ENCODE assay signal across 8 cellular contexts in genomic region chr16:78002915-78003538, GRCh38. TPM values are rescaled to one million over a fixed set of nuclear protein-coding genes. Genes with fewer than 3 reads are reported as not detected.
A peak's percentile ranks its signal among the peaks of the same experiment; 100 is the strongest.
DNase-seq lines count a peak whose midpoint lies in the region; ATAC-seq, FAIRE-seq and TF ChIP-seq lines count a peak whose summit lies in the region.

No MANE protein-coding gene starts in this region.

- H3K27me3 ChIP-seq in GM12878 (replicated peaks in 1 of 2; ENCODE audit: control insufficient read depth in 2 of 2, insufficient read depth in 2 of 2, low read length in 1 of 2) (no peaks in the 10 kb centered on the region), smooth muscle cell (ENCODE audit: low read depth) (no peaks in the 10 kb centered on the region)

- CTCF ChIA-PET in GM12878 (lab: Yijun Ruan, JAX), result interaction anchor here (0.6 to 4.5 kb wide), 32 partner anchors 8 to 766 kb away, joined by 3 to 41 read pairs (median 3); partner anchors contain the start of gene WWOX

- no peak overlapping the region for H3K4me3 ChIP-seq in GM12878
- H3K4me3 ChIP-seq in smooth muscle cell, result no peak overlapping the region

- no peak for TF ChIP-seq EP300 in GM12878 (IDR thresholded peaks at IDR 0.05; ENCODE audit: borderline replicate concordance in 1 of 2, control insufficient read depth in 1 of 2, low read depth in 2 of 2, low read length in 2 of 2)

- H2AFZ ChIP-seq in GM12878 (ENCODE audit: control insufficient read depth, low read depth, low read length) (no peak overlapping the region), smooth muscle cell (ENCODE audit: low read depth) (no peak overlapping the region)

- FAIRE-seq in GM12878 (lab: Jason Lieb, UNC), result peak; percentile 91

- no peaks in the 10 kb centered on the region for H4K20me1 ChIP-seq in GM12878 (ENCODE audit: control insufficient read depth, insufficient read depth)
- no peaks in the 10 kb centered on the region for H4K20me1 ChIP-seq in smooth muscle cell (ENCODE audit: low read depth)

- no peak overlapping the region for H3K27ac ChIP-seq in GM12878 (ENCODE audit: control insufficient read depth, insufficient read depth)
- no peak overlapping the region for H3K27ac ChIP-seq in smooth muscle cell (ENCODE audit: low read depth)

- TF ChIP-seq RAD21 in GM12878 (IDR thresholded peaks at IDR 0.05; ENCODE audit: insufficient read depth, low read depth, low read length), result peak; percentile 84

- BruUV-seq in GM12878 (replicated peaks; lab: Mats Ljungman, UMichigan), result no TSS peak

- intact Hi-C loops in GM12878 (cut with micrococcal nuclease; ENCODE audit: unreplicated experiment), result loop anchor here (1.0 kb wide), 2 partner anchors 51 to 328 kb away; no protein-coding TSS in a partner anchor

- SMC1A ChIA-PET in GM12878 (lab: Charles Lee; ENCODE audit: uncharacterized antibody, unreplicated experiment), result interaction anchor here (0.9 to 1.4 kb wide), 9 partner anchors 8 to 328 kb away, joined by 3 to 6 read pairs (median 4); partner anchors contain the start of gene WWOX

- H3K36me3 ChIP-seq in GM12878 (ENCODE audit: control insufficient read depth in 2 of 2, insufficient read depth in 2 of 2, low read length in 1 of 2) (no peaks in the 10 kb centered on the region), smooth muscle cell (ENCODE audit: low read depth) (no peaks in the 10 kb centered on the region)

- peak; percentile 99 for ATAC-seq in GM18505 (IDR thresholded peaks at IDR 0.05; ENCODE audit: unreplicated experiment)
- ATAC-seq in HG02943 (IDR thresholded peaks at IDR 0.05; ENCODE audit: low read depth, unreplicated experiment), result peak; percentile 98
- peak; percentile 97 for ATAC-seq in GM12878

- 18% methylated on average over 11 of the region's 11 CpGs for WGBS in GM12878 (ENCODE audit: insufficient coverage, insufficient replicate concordance, low lambda C conversion rate, missing lambda C conversion rate)
- 18% methylated on average over 11 of the region's 11 CpGs for whole genome bisulfite sequencing in smooth muscle cell (ENCODE audit: low lambda C conversion rate)

- no peak overlapping the region for H3K4me2 ChIP-seq in GM12878 (ENCODE audit: control insufficient read depth, insufficient read depth)
- no peak overlapping the region for H3K4me2 ChIP-seq in smooth muscle cell

- H3K79me2 ChIP-seq in GM12878 (ENCODE audit: control insufficient read depth, insufficient read depth, low read length) (no peaks in the 10 kb centered on the region), smooth muscle cell (ENCODE audit: low read depth) (no peaks in the 10 kb centered on the region)

- no peaks in the 10 kb centered on the region for H3F3A ChIP-seq in smooth muscle cell (ENCODE audit: low read depth)

- DNase-seq in 8988T (peak; percentile 61), NCI-H187 treated with DMSO at 0.1 percent for 48 hours (lab: John Stamatoyannopoulos, UW) (peak; percentile 10), T-helper 9 cell (peak; percentile 31), GM12878 (ENCODE audit: low read depth, low spot score) (peak; percentile 51), iPS DF 19.7 (ENCODE audit: low read depth, low spot score) (peak; percentile 88), smooth muscle cell (lab: John Stamatoyannopoulos, UW; ENCODE audit: unreplicated experiment) (peak; percentile 57)

- in situ Hi-C loops in GM12878 (cut with MboI), result loop anchor here (5.0 kb wide), 1 partner anchor 326 kb away; no protein-coding TSS in a partner anchor

- RAD21 ChIA-PET in GM12878 (lab: Charles Lee; ENCODE audit: unreplicated experiment), result interaction anchor here (0.6 to 1.2 kb wide), 6 partner anchors 14 to 404 kb away, joined by 3 to 5 read pairs (median 3); partner anchors contain the start of gene WWOX

- TF ChIP-seq POLR2A in GM18505 (IDR thresholded peaks at IDR 0.05; ENCODE audit: borderline replicate concordance, extremely low read depth, insufficient read depth, insufficient read length) (no peak), GM12878 (IDR thresholded peaks at IDR 0.05; ENCODE audit: low read depth, low read length) (no peak)

- H3K4me1 ChIP-seq in GM12878 (ENCODE audit: control insufficient read depth, insufficient read depth, low read length), result no peaks in the 10 kb centered on the region
- H3K4me1 ChIP-seq in smooth muscle cell (ENCODE audit: low read depth), result peaks cover 4% of the 10 kb centered on the region

- H3K9ac ChIP-seq in GM12878 (ENCODE audit: control insufficient read depth, insufficient read depth, low read length), result no peak overlapping the region
- H3K9ac ChIP-seq in smooth muscle cell (ENCODE audit: low read depth), result no peak overlapping the region

- POLR2A ChIA-PET in GM12878 (lab: Charles Lee), result interaction anchor here (0.5 kb wide), 1 partner anchor 13 kb away, joined by 3 read pairs; no protein-coding TSS in a partner anchor

- no peaks in the 10 kb centered on the region for H3K9me3 ChIP-seq in GM12878 (replicated peaks; ENCODE audit: control insufficient read depth, insufficient read depth, low read length)
- no peaks in the 10 kb centered on the region for H3K9me3 ChIP-seq in smooth muscle cell (replicated peaks; ENCODE audit: low read depth)

- TF ChIP-seq CTCF in GM12878 (IDR thresholded peaks at IDR 0.05 in 2 of 3, conservative IDR thresholded peaks at IDR 0.05 in 1 of 3; ENCODE audit: control insufficient read depth in 2 of 3, extremely low read depth in 1 of 3, insufficient read depth in 1 of 3, low read depth in 3 of 3, low read length in 3 of 3) (peak; percentile 85 to 97 (median 90)), smooth muscle cell (IDR thresholded peaks at IDR 0.05; ENCODE audit: borderline replicate concordance, insufficient read depth, poor library complexity, severe bottlenecking) (peak; percentile 95)

TF ChIP-seq in GM12878, 131 proteins besides CTCF, POLR2A, EP300 and RAD21 (continues in another document):
- no peak for TF ChIP-seq MAX (IDR thresholded peaks at IDR 0.05; ENCODE audit: low read depth, low read length)
- peak; percentile 66 for TF ChIP-seq PKNOX1 (IDR thresholded peaks at IDR 0.05)
- TF ChIP-seq, protein P1, sequence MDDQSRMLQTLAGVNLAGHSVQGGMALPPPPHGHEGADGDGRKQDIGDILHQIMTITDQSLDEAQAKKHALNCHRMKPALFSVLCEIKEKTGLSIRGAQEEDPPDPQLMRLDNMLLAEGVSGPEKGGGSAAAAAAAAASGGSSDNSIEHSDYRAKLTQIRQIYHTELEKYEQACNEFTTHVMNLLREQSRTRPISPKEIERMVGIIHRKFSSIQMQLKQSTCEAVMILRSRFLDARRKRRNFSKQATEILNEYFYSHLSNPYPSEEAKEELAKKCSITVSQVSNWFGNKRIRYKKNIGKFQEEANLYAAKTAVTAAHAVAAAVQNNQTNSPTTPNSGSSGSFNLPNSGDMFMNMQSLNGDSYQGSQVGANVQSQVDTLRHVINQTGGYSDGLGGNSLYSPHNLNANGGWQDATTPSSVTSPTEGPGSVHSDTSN (IDR thresholded peaks at IDR 0.05; ENCODE audit: insufficient replicate concordance, low read depth, low read length), result peak; percentile 66
- TF ChIP-seq MXI1 (IDR thresholded peaks at IDR 0.05; ENCODE audit: low read depth, low read length), result no peak
- peak; percentile 58; the same call in 1 of the 2 replicates for TF ChIP-seq IRF4 (IDR thresholded peaks at IDR 0.05; ENCODE audit: low read depth, low read length)
- no peak for TF ChIP-seq RFX5 (IDR thresholded peaks at IDR 0.05; ENCODE audit: low read depth, low read length)
- TF ChIP-seq SMC3 (IDR thresholded peaks at IDR 0.05; ENCODE audit: borderline replicate concordance, low read length), result peak; percentile 67

RNA-seq across cellular contexts. Expression of gene CLEC3A, which starts 19.3 kb away (rescaled TPM):
- not detected in 2 replicates for total RNA-seq in GM12878 (2013; cell fraction: nucleolus; rRNA removed)
- total RNA-seq in GM12878 (2014; rRNA removed), result not detected in 2 replicates
- not detected in 2 replicates for total RNA-seq in GM12878 (2014; rRNA removed; fragmentation: Illumina TruSeq; extraction: Trizol)
- total RNA-seq in GM12878 (2021), result not detected in 2 replicates
- polyA plus RNA-seq in GM12878 (2011; ENCODE audit: low read depth), result not detected
- polyA plus RNA-seq in GM12878 (2011; rRNA removed), result not detected in 2 replicates
- polyA plus RNA-seq in GM12878 (2011; cell fraction: cytosol; rRNA removed), result not detected in 2 replicates
- polyA plus RNA-seq in GM12878 (2011; cell fraction: nucleus; rRNA removed), result not detected in 2 replicates
- not detected in 2 replicates for polyA plus RNA-seq in GM12878 (2012)
- not detected in 2 replicates for polyA plus RNA-seq in GM12878 (2014; fragmentation: Illumina TruSeq; extraction: Trizol)
- polyA plus RNA-seq in GM12878 (2014; fragmentation: Nextera tagmentation; extraction: Ambion mirVana), result not detected
- polyA plus RNA-seq in GM12878 (2014; rRNA removed), result not detected in 2 replicates
- not detected for polyA plus RNA-seq in GM12878 (2016; fragmentation: Nextera tagmentation; extraction: Ambion mirVana)
- not detected in 2 replicates for polyA minus RNA-seq in GM12878 (2011; rRNA and poly(A)+ RNA removed)
- not detected in 2 replicates for polyA minus RNA-seq in GM12878 (2011; cell fraction: cytosol; rRNA and poly(A)+ RNA removed)
- polyA minus RNA-seq in GM12878 (2011; cell fraction: nucleus; rRNA and poly(A)+ RNA removed), result not detected in 2 replicates
- 1.2 and 3.5 TPM in 2 replicates for total RNA-seq in smooth muscle cell
- 0.78 and 3.0 TPM in 2 replicates for polyA plus RNA-seq in smooth muscle cell

Comparison
In these comparisons a context has a peak if more than half of its experiments do, and no peak if none do; other contexts are left out.
1. DNase-seq: peak in every context shown above with its lines; median percentile 88 in iPS DF 19.7; 61 in 8988T; 57 in smooth muscle cell; 51 in GM12878; 31 in T-helper 9 cell; 10 in NCI-H187 treated with DMSO at 0.1 percent for 48 hours.